ENCODE assay signal across 7 cellular contexts in the genomic region with DNA sequence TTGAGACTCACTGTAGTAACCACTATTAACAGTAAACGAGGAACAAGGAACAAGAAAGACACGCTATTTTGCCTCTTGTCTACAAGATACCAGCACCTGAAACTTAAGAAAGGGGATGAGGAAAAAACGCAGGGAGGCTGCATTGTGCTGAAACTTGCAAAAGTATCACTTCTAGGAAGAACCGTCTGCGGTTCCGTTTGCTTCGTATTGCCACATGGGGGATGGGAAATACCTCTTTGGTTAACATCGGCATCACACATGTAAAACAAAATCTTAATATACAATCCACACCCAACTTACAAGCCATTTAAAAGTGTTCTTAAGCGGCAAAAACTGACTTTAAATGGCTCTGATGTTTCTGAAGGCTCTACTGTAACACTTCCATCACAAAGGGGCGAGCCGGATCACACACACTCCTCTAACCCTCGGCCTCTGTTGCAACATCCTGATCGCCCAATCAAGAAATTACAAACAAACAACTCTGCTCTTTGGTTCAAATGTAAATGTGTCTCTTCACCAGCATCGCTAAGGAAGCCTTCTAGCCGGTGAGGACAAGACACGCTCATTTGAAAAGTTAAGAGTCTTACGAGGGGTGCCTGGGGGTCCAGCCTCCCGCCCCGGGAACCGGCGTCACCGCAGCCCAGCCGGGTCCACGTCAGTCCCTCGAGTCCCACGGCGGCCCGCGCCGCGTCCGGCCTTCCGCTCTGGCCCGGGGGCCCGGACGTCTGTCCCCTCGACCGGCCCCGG. TPM values are rescaled to one million over a fixed set of nuclear protein-coding genes. Genes with fewer than 3 reads are reported as not detected.
DNase-seq lines count a peak whose midpoint lies in the region; ATAC-seq and TF ChIP-seq lines count a peak whose summit lies in the region.

No MANE protein-coding gene starts in this region.

- peak overlapping the region; percentile 93 for H3K4me3 Mint-ChIP-seq in neural crest cell

- no peaks in the 10 kb centered on the region for H3K9me3 Mint-ChIP-seq in neural crest cell

- peaks cover 7% of the 10 kb centered on the region for H3K4me1 ChIP-seq in HUES48 (ENCODE audit: control insufficient read depth, insufficient read depth, low read length)

- H3K27ac Mint-ChIP-seq in neural crest cell (ENCODE audit: unreplicated experiment): peak overlapping the region; percentile 96

- TF ChIP-seq CTCF in neural crest cell (conservative IDR thresholded peaks at IDR 0.05): no peak

- H3K9ac ChIP-seq in HUES48 (ENCODE audit: low read depth, low read length): peak overlapping the region; percentile 95

- H3K9me3 ChIP-seq in HUES48 (ENCODE audit: control insufficient read depth, insufficient read depth, low read length): no peaks in the 10 kb centered on the region

- H3K36me3 Mint-ChIP-seq in neural crest cell (ENCODE audit: low read depth): peaks cover 2% of the 10 kb centered on the region

- H3K27me3 Mint-ChIP-seq in neural crest cell (ENCODE audit: low read depth): peaks cover 2% of the 10 kb centered on the region

- H3K4me1 Mint-ChIP-seq in neural crest cell: peaks cover 43% of the 10 kb centered on the region

- H3K36me3 ChIP-seq in HUES48 (ENCODE audit: control insufficient read depth, insufficient read depth, low read length): peaks cover 16% of the 10 kb centered on the region

- no peaks in the 10 kb centered on the region for H3K27me3 ChIP-seq in HUES48 (ENCODE audit: control insufficient read depth, insufficient read depth, low read length)

- ATAC-seq in HG03175 (IDR thresholded peaks at IDR 0.05; ENCODE audit: unreplicated experiment) (no peak), HG03520 (IDR thresholded peaks at IDR 0.05; ENCODE audit: unreplicated experiment) (no peak)

- peak overlapping the region; percentile 97 for H3K4me3 ChIP-seq in HUES48 (ENCODE audit: low read depth, low read length)

- H3K27ac ChIP-seq in HUES48 (ENCODE audit: low read depth, low read length) (peak overlapping the region; percentile 94), epithelial cell of prostate (peak overlapping the region; percentile 96)

- DNase-seq in ELF-1 (ENCODE audit: low read depth, low spot score) (peak; percentile 47), epithelial cell of prostate (ENCODE audit: low read depth, low spot score) (no peak), neural crest cell (ENCODE audit: low read depth, low spot score) (no peak)
- peak; percentile 32 to 41 for DNase-seq in activated CD4-positive, alpha-beta T cell treated with anti-CD3 and anti-CD28 coated beads for 4 hours

RNA-seq across cellular contexts. Expression of a gene that starts 0.6 kb away (rescaled TPM):
- 77.2 and 79.4 TPM in 2 replicates for total RNA-seq in neural crest cell

RNA-seq across cellular contexts. Expression of a gene that starts 42.6 kb away (rescaled TPM):
- 28.7 and 29.6 TPM in 2 replicates for total RNA-seq in neural crest cell

Comparison
In these comparisons a context has a peak if more than half of its experiments do, and no peak if none do; other contexts are left out.
1. DNase-seq: peak in ELF-1 (single experiment) and activated CD4-positive, alpha-beta T cell treated with anti-CD3 and anti-CD28 coated beads for 4 hours (2 of 2); none in epithelial cell of prostate (single experiment) and neural crest cell (single experiment).